Comparison of ENCODE assay signal across 8 cellular contexts in the genomic region with DNA sequence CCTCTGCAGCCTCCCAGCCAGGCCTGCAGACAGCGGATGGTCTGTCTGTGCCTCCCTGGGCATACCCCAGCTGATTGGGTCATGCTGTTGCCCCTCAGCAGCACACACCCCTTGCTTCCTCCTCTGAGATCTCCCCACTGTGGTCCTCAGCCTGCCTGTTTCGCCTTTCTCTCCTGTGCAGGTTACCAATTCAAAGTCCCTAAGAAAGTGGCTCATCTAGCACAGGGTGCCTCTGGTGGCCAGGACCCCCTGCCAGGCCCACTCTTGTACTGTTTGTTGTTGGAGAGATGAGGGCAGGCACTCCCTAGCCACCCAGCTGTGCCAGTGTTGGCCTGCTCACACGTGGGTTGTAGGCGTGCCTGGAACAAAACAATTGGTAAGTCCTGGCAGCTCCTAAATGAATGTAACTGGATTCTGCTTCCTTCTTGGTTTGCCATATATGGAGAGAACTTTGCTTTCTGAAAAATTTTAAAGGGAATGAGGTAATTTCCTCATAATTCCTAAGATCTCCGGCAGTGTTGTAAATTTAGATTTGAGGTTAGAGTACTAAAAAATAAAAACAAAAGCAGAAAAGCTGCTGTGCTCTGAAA.
DNase-seq lines count a peak whose midpoint lies in the region; ATAC-seq and TF ChIP-seq lines count a peak whose summit lies in the region.

No MANE protein-coding gene starts in this region.

- H3K36me3 ChIP-seq in ES-I3 (ENCODE audit: insufficient read depth, low read length) (no peaks in the 10 kb centered on the region), prostate gland (no peaks in the 10 kb centered on the region)

- no peak overlapping the region for H3K4me3 ChIP-seq in prostate gland

- no peaks in the 10 kb centered on the region for H3K4me1 Mint-ChIP-seq in activated naive CD8-positive, alpha-beta T cell treated with anti-CD3 and anti-CD28 coated beads, Interleukin-2, amount 50 U/mL, for 24 hours

- DNase-seq in NCI-H774 (lab: John Stamatoyannopoulos, UW) (peak; percentile 85), fibroblast of the conjunctiva (ENCODE audit: low read depth) (peak; percentile 64), prostate gland (ENCODE audit: low spot score) (peak; percentile 56)
- no peak for DNase-seq in activated naive CD8-positive, alpha-beta T cell treated with anti-CD3 and anti-CD28 coated beads, Interleukin-2, amount 50 U/mL, for 24 hours

- WGBS in prostate gland = 31% methylated on average over 5 of the region's 5 CpGs

- TF ChIP-seq POLR2A in prostate gland (IDR thresholded peaks at IDR 0.05) = no peak

- H3K4me3 Mint-ChIP-seq in activated naive CD8-positive, alpha-beta T cell treated with anti-CD3 and anti-CD28 coated beads, Interleukin-2, amount 50 U/mL, for 24 hours = no peak overlapping the region

- intact Hi-C loops in prostate gland (cut with DNase I) = no loop called here

- H3K27me3 Mint-ChIP-seq in activated naive CD8-positive, alpha-beta T cell treated with anti-CD3 and anti-CD28 coated beads, Interleukin-2, amount 50 U/mL, for 24 hours = peaks cover 14% of the 10 kb centered on the region

- H3K9ac ChIP-seq in ES-I3 (ENCODE audit: low read depth, low read length) = peak overlapping the region; percentile 30

- ATAC-seq in GM21576 (IDR thresholded peaks at IDR 0.05; ENCODE audit: unreplicated experiment) (no peak), HG03280 (IDR thresholded peaks at IDR 0.05; ENCODE audit: unreplicated experiment) (no peak), GM19397 (IDR thresholded peaks at IDR 0.05; ENCODE audit: unreplicated experiment) (no peak)
- no peak for ATAC-seq in activated naive CD8-positive, alpha-beta T cell treated with anti-CD3 and anti-CD28 coated beads, Interleukin-2, amount 50 U/mL, for 24 hours

- no peaks in the 10 kb centered on the region for H3K36me3 Mint-ChIP-seq in activated naive CD8-positive, alpha-beta T cell treated with anti-CD3 and anti-CD28 coated beads, Interleukin-2, amount 50 U/mL, for 24 hours (ENCODE audit: low read depth)

- H3K27ac ChIP-seq in prostate gland = peak overlapping the region; percentile 13 to 46

- H3K27me3 ChIP-seq in prostate gland (replicated peaks; ENCODE audit: insufficient read depth) = no peaks in the 10 kb centered on the region

- H3K9me3 ChIP-seq in ES-I3 (ENCODE audit: control insufficient read depth, insufficient read depth, low read length) = no peaks in the 10 kb centered on the region
- H3K9me3 ChIP-seq in prostate gland = no peaks in the 10 kb centered on the region

- no peak for TF ChIP-seq CTCF in prostate gland (IDR thresholded peaks at IDR 0.05)

- no peak overlapping the region for H3K27ac Mint-ChIP-seq in activated naive CD8-positive, alpha-beta T cell treated with anti-CD3 and anti-CD28 coated beads, Interleukin-2, amount 50 U/mL, for 24 hours

- H3K4me1 ChIP-seq in ES-I3 (ENCODE audit: insufficient read depth, low read length) (peaks cover 12% of the 10 kb centered on the region), prostate gland (replicated peaks) (no peaks in the 10 kb centered on the region)

- no peaks in the 10 kb centered on the region for H3K9me3 Mint-ChIP-seq in activated naive CD8-positive, alpha-beta T cell treated with anti-CD3 and anti-CD28 coated beads, Interleukin-2, amount 50 U/mL, for 24 hours
